9 cellular contexts compared by ENCODE assay signal in genomic region chr15:88258021-88258641, GRCh38. TPM values are rescaled to one million over a fixed set of nuclear protein-coding genes. Genes with fewer than 3 reads are reported as not detected.
DNase-seq lines count a peak whose midpoint lies in the region; ATAC-seq, FAIRE-seq and TF ChIP-seq lines count a peak whose summit lies in the region.
"Had no signal": no experiment of that assay in that cellular context is flagged by ENCODE, and none has a peak within 500 bp of the region (broad histone marks: within the 10 kb centered on the region; RNA-seq: fewer than 3 reads in every experiment).

No MANE protein-coding gene starts in this region.

- TF ChIP-seq RAD21 in SK-N-SH (IDR thresholded peaks at IDR 0.05; ENCODE audit: low read length): 0 out of 2 replicates have a peak, but pooled peaks have one; percentile 8

- in situ Hi-C loops in gastrocnemius medialis (cut with MboI; ENCODE audit: low sequenced_read_pairs in 4 of 4): loop anchor here in 2 of 4 donors (10.0 to 25.0 kb wide), 3 partner anchors 1343 to 1646 kb away; no protein-coding TSS in a partner anchor

- no peaks in the 10 kb centered on the region for H3F3A ChIP-seq in SK-N-SH (replicated peaks; ENCODE audit: insufficient read depth)

- H4K20me1 ChIP-seq in SK-N-SH (ENCODE audit: insufficient read depth): no peaks in the 10 kb centered on the region

- H3K4me2 ChIP-seq in SK-N-SH: peak overlapping the region; percentile 76; the same call in 1 of the 2 replicates

- H3K27ac ChIP-seq in SK-N-SH (ENCODE audit: low read depth in 2 of 2, low read length in 1 of 2) (no peak overlapping the region), gastrocnemius medialis (no peak overlapping the region)

- no peak overlapping the region for H3K9ac ChIP-seq in SK-N-SH

- H2AFZ ChIP-seq in SK-N-SH (ENCODE audit: low read depth): no peak overlapping the region

- FAIRE-seq in frontal cortex (lab: Jason Lieb, UNC): no peak

- CTCF ChIA-PET in SK-N-SH (lab: Yijun Ruan, JAX): interaction anchor here (0.6 to 7.0 kb wide), 6 partner anchors 10 to 1225 kb away, joined by 3 to 54 read pairs (median 12); no protein-coding TSS in a partner anchor

- H3K36me3 ChIP-seq in SK-N-SH (replicated peaks in 1 of 2; ENCODE audit: control insufficient read depth in 1 of 2, insufficient read depth in 2 of 2, low read length in 1 of 2): no peaks in the 10 kb centered on the region
- no peaks in the 10 kb centered on the region for H3K36me3 ChIP-seq in gastrocnemius medialis

- TF ChIP-seq CTCF in SK-N-SH (IDR thresholded peaks at IDR 0.05): peak; percentile 38; the same call in 1 of the 2 replicates
- no peak for TF ChIP-seq CTCF in gastrocnemius medialis (IDR thresholded peaks at IDR 0.05 in 4 of 5, conservative IDR thresholded peaks at IDR 0.05 in 1 of 5)

- peaks cover 0 to 18% of the 10 kb centered on the region in 2 experiments; a peak in 1 of 4 replicates for H3K4me1 ChIP-seq in SK-N-SH (ENCODE audit: control insufficient read depth in 1 of 2, insufficient read depth in 2 of 2, low read depth in 1 of 2, low read length in 1 of 2)
- H3K4me1 ChIP-seq in gastrocnemius medialis: peaks cover 11 to 12% of the 10 kb centered on the region in 2 donors

- H3K9me3 ChIP-seq in SK-N-SH: no peaks in the 10 kb centered on the region
- H3K9me3 ChIP-seq in gastrocnemius medialis: no peaks in the 10 kb centered on the region

- H3K27me3 ChIP-seq in SK-N-SH (ENCODE audit: insufficient read depth) (peaks cover 32% of the 10 kb centered on the region; the same call in 1 of the 2 replicates), gastrocnemius medialis (peaks cover 38 to 47% (median 40%) of the 10 kb centered on the region in 3 donors)

- intact Hi-C loops in gastrocnemius medialis (cut with DNase I; ENCODE audit: low total_unique reads): no loop called here

- ATAC-seq in SK-N-SH treated with all-trans-retinoic acid at 6 μM for 48 hours (no peak), gastrocnemius medialis (no peak), HG02885 (IDR thresholded peaks at IDR 0.05; ENCODE audit: poor library complexity, unreplicated experiment) (no peak)

- H3K9me2 ChIP-seq in SK-N-SH: no peaks in the 10 kb centered on the region

- TF ChIP-seq POLR2A in gastrocnemius medialis (IDR thresholded peaks at IDR 0.05): no peak

- TF ChIP-seq EP300 in SK-N-SH (IDR thresholded peaks at IDR 0.05; ENCODE audit: borderline replicate concordance in 1 of 2, low read depth in 1 of 2, low read length in 1 of 2): no peak

- H3K4me3 ChIP-seq in SK-N-SH (ENCODE audit: low read depth in 2 of 2, low read length in 1 of 2): peak overlapping the region in 1 of 2 experiments; percentile 64; a peak in 2 of 4 replicates
- H3K4me3 ChIP-seq in gastrocnemius medialis: peak overlapping the region in 3 of 4 donors; percentile 44 to 58 (median 54)

- H3K79me2 ChIP-seq in SK-N-SH (ENCODE audit: insufficient read depth): no peaks in the 10 kb centered on the region

- 23% methylated on average over 14 of the region's 20 CpGs for WGBS in SK-N-SH (ENCODE audit: low lambda C conversion rate)

- POLR2A ChIA-PET in SK-N-SH (lab: Yijun Ruan, JAX): no interaction called here

- peak; percentile 66 for DNase-seq in SK-N-SH
- DNase-seq in RPMI7951 (ENCODE audit: low read depth): peak; percentile 48
- peak; percentile 38 to 50 for DNase-seq in frontal cortex (ENCODE audit: low spot score in 2 of 2)
- no peak for DNase-seq in gastrocnemius medialis
- no peak for DNase-seq in NOMO-1 (lab: John Stamatoyannopoulos, UW; ENCODE audit: unreplicated experiment in 2 of 2)
- DNase-seq in MV-4-11 (lab: John Stamatoyannopoulos, UW): no peak
- DNase-seq: CD4-positive, CD25-positive, alpha-beta regulatory T cell had no signal

TF ChIP-seq in SK-N-SH, 30 proteins besides CTCF, POLR2A, EP300 and RAD21:
- no peak; the same call in 1 of the 2 replicates for TF ChIP-seq YY1 (IDR thresholded peaks at IDR 0.05; ENCODE audit: low read depth)
- TF ChIP-seq SMC3 (IDR thresholded peaks at IDR 0.05; ENCODE audit: low read depth, low read length): 0 out of 2 replicates have a peak, but pooled peaks have one; percentile 12

TF ChIP-seq in SK-N-SH treated with all-trans-retinoic acid at 6 μM for 48 hours, 23 proteins besides CTCF, POLR2A, EP300 and RAD21:
- TF ChIP-seq BACH2 (CRISPR knock-in tag; IDR thresholded peaks at IDR 0.05; ENCODE audit: borderline replicate concordance) (no peak), POU6F1 (CRISPR knock-in tag; IDR thresholded peaks at IDR 0.05; ENCODE audit: borderline replicate concordance, low read depth) (no peak), GLIS3 (CRISPR knock-in tag; IDR thresholded peaks at IDR 0.05) (no peak), OSR1 (CRISPR knock-in tag; IDR thresholded peaks at IDR 0.05) (no peak), ZNF70 (CRISPR knock-in tag; IDR thresholded peaks at IDR 0.05) (no peak), RARB (CRISPR knock-in tag; IDR thresholded peaks at IDR 0.05) (no peak), SNAI2 (CRISPR knock-in tag; IDR thresholded peaks at IDR 0.05) (no peak)
- TF ChIP-seq, protein P1, sequence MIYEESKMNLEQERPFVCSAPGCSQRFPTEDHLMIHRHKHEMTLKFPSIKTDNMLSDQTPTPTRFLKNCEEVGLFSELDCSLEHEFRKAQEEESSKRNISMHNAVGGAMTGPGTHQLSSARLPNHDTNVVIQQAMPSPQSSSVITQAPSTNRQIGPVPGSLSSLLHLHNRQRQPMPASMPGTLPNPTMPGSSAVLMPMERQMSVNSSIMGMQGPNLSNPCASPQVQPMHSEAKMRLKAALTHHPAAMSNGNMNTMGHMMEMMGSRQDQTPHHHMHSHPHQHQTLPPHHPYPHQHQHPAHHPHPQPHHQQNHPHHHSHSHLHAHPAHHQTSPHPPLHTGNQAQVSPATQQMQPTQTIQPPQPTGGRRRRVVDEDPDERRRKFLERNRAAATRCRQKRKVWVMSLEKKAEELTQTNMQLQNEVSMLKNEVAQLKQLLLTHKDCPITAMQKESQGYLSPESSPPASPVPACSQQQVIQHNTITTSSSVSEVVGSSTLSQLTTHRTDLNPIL (CRISPR knock-in tag; IDR thresholded peaks at IDR 0.05; ENCODE audit: low read depth): no peak

RNA-seq across cellular contexts. Expression of gene NTRK3, which starts 1.6 kb away (rescaled TPM):
- 2.6 and 3.1 TPM in 2 replicates for polyA plus RNA-seq in SK-N-SH (2012; rRNA removed)
- 1.5 and 1.6 TPM in 2 replicates for polyA plus RNA-seq in SK-N-SH (2012; cell fraction: cytosol; rRNA removed)
- 10.5 and 11.8 TPM in 2 replicates for polyA plus RNA-seq in SK-N-SH (2012; cell fraction: nucleus; rRNA removed)
- total RNA-seq in RPMI7951 (2014; rRNA removed; shearing (Covaris generic)): 0.10 and 1.3 TPM in 2 replicates
- total RNA-seq in frontal cortex (34.6 TPM), gastrocnemius medialis (1 to 10 TPM in 1 of 4 donors, under 1 TPM in 3; 0.61 to 2.7 (median 0.77) TPM)
- total RNA-seq: CD4-positive, CD25-positive, alpha-beta regulatory T cell had no signal
- polyA plus RNA-seq: CD4-positive, CD25-positive, alpha-beta regulatory T cell had no signal

Comparison
In these comparisons a context has a peak if more than half of its experiments do, and no peak if none do; other contexts are left out.
1. DNase-seq: peak in SK-N-SH (single experiment), RPMI7951 (single experiment) and frontal cortex (2 of 2); none in gastrocnemius medialis (0 of 2), NOMO-1 (0 of 2) and MV-4-11 (single experiment).